9 cellular contexts compared by ENCODE assay signal in the genomic region with DNA sequence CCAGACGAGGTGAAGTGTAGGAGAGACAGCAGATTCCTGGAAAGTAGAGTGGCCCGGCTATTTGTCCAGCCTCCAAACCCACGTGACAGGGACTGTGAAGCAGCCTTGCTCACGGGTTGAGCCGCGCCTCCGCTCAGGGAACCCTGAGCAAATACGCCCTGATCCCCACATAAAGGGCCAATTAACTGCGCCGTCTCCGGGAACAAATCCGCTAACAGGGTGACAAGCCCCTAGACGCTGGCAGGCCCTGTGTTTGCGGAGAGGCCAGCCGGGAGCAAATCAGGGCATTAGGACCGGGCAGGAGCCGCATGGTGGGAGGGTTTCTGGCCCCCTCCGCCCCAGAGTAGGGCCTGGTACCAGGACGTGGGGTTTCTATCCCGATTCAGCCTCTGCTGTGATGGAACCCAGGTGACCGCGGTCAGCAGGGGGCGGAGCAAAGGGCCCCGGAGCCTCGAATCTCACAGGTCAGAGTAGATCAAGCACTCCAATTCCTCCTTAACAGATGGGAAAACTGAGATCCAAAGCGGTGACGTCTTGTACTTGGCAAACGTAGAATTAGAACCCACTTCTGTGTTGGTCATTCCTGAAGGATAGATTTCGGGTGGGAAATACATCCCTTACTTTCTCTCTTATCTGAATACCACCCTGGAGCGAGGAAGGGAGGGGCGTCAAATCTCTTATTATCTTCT. TPM values are rescaled to one million over a fixed set of nuclear protein-coding genes. Genes with fewer than 3 reads are reported as not detected.
DNase-seq lines count a peak whose midpoint lies in the region; ATAC-seq and TF ChIP-seq lines count a peak whose summit lies in the region.
"Had no signal": no experiment of that assay in that cellular context is flagged by ENCODE, and none has a peak within 500 bp of the region (broad histone marks: within the 10 kb centered on the region; RNA-seq: fewer than 3 reads in every experiment).

No MANE protein-coding gene starts in this region.

- no peak overlapping the region for H3K9ac ChIP-seq in iPS-18a (ENCODE audit: low read length)
- H3K9ac ChIP-seq in smooth muscle cell (ENCODE audit: low read depth), result no peak overlapping the region
- no peak overlapping the region for H3K9ac ChIP-seq in Karpas-422 (ENCODE audit: low read length)

- H3K9me3 Mint-ChIP-seq in HFFc6, result no peaks in the 10 kb centered on the region

- peaks cover 19% of the 10 kb centered on the region for H3K4me1 Mint-ChIP-seq in HFFc6 (ENCODE audit: low read depth)

- no peak overlapping the region for H3K27ac Mint-ChIP-seq in HFFc6

- TF ChIP-seq CTCF in HFFc6 (IDR thresholded peaks at IDR 0.05) (no peak), smooth muscle cell (IDR thresholded peaks at IDR 0.05; ENCODE audit: borderline replicate concordance, insufficient read depth, poor library complexity, severe bottlenecking) (no peak)

- H3K27ac ChIP-seq in iPS-18a (ENCODE audit: low read length), result no peak overlapping the region
- H3K27ac ChIP-seq in smooth muscle cell (ENCODE audit: low read depth), result no peak overlapping the region
- H3K27ac ChIP-seq in Karpas-422 (ENCODE audit: low read length), result no peak overlapping the region

- no peaks in the 10 kb centered on the region for H3F3A ChIP-seq in smooth muscle cell (ENCODE audit: low read depth)

- H3K9me3 ChIP-seq in iPS-18a (ENCODE audit: control insufficient read depth, low read depth, low read length) (no peaks in the 10 kb centered on the region), smooth muscle cell (replicated peaks; ENCODE audit: low read depth) (no peaks in the 10 kb centered on the region), Karpas-422 (ENCODE audit: low read length) (no peaks in the 10 kb centered on the region)

- H3K79me2 ChIP-seq in smooth muscle cell (ENCODE audit: low read depth) (no peaks in the 10 kb centered on the region), Karpas-422 (ENCODE audit: low read length) (no peaks in the 10 kb centered on the region)

- H3K4me1 ChIP-seq in iPS-18a (ENCODE audit: control insufficient read depth, low read depth, low read length) (peaks cover 7% of the 10 kb centered on the region), smooth muscle cell (ENCODE audit: low read depth) (peaks cover 28% of the 10 kb centered on the region), Karpas-422 (ENCODE audit: low read length) (no peaks in the 10 kb centered on the region)

- peak overlapping the region; percentile 38 for H3K4me3 Mint-ChIP-seq in HFFc6

- ATAC-seq in HG02981 (IDR thresholded peaks at IDR 0.05; ENCODE audit: unreplicated experiment) (no peak), HG03571 (IDR thresholded peaks at IDR 0.05; ENCODE audit: unreplicated experiment) (no peak), GM18517 (IDR thresholded peaks at IDR 0.05; ENCODE audit: unreplicated experiment) (no peak)

- DNase-seq in HFFc6 (peak; percentile 21), astrocyte of the hippocampus (ENCODE audit: low read depth, low spot score) (peak; percentile 46), smooth muscle cell (lab: John Stamatoyannopoulos, UW; ENCODE audit: unreplicated experiment) (no peak), Karpas-422 (no peak)
- DNase-seq: NCI-H2107 had no signal

- no peak overlapping the region for H2AFZ ChIP-seq in smooth muscle cell (ENCODE audit: low read depth)
- H2AFZ ChIP-seq in Karpas-422 (ENCODE audit: low read length), result no peak overlapping the region

- H4K20me1 ChIP-seq in smooth muscle cell (ENCODE audit: low read depth), result no peaks in the 10 kb centered on the region
- H4K20me1 ChIP-seq in Karpas-422 (ENCODE audit: insufficient read depth, low read depth, low read length), result no peaks in the 10 kb centered on the region

- H3K27me3 Mint-ChIP-seq in HFFc6 (ENCODE audit: insufficient read depth), result peaks cover 53% of the 10 kb centered on the region

- peak overlapping the region; percentile 71 for H3K4me2 ChIP-seq in smooth muscle cell
- no peak overlapping the region for H3K4me2 ChIP-seq in Karpas-422 (ENCODE audit: low read depth, low read length, poor library complexity, severe bottlenecking)

- H3K9me2 ChIP-seq in Karpas-422 (replicated peaks; ENCODE audit: insufficient read depth, low read length), result no peaks in the 10 kb centered on the region

- no peaks in the 10 kb centered on the region for H3K36me3 ChIP-seq in iPS-18a (ENCODE audit: control insufficient read depth, low read depth, low read length)
- no peaks in the 10 kb centered on the region for H3K36me3 ChIP-seq in smooth muscle cell (ENCODE audit: low read depth)
- H3K36me3 ChIP-seq in Karpas-422 (ENCODE audit: insufficient read depth, low read length), result no peaks in the 10 kb centered on the region

- peaks cover 93% of the 10 kb centered on the region for H3K27me3 ChIP-seq in iPS-18a (ENCODE audit: control insufficient read depth, insufficient read depth, low read length)
- H3K27me3 ChIP-seq in smooth muscle cell (ENCODE audit: low read depth), result peaks cover 100% of the 10 kb centered on the region
- no peaks in the 10 kb centered on the region for H3K27me3 ChIP-seq in Karpas-422 (ENCODE audit: low read length)

- H3K4me3 ChIP-seq in iPS-18a (ENCODE audit: low read length) (peak overlapping the region; percentile 18), smooth muscle cell (peak overlapping the region; percentile 10), Karpas-422 (ENCODE audit: low read length) (no peak overlapping the region)

- 11% methylated on average over 31 of the region's 31 CpGs for WGBS in smooth muscle cell (ENCODE audit: low lambda C conversion rate)

- H3K36me3 Mint-ChIP-seq in HFFc6 (ENCODE audit: low read depth), result no peaks in the 10 kb centered on the region

RNA-seq across cellular contexts. Expression of a gene that starts 2.0 kb away (rescaled TPM):
- 1 to 10 TPM; 1.9 to 3.3 (median 2.6) TPM for total RNA-seq in HFFc6 (2021; fragmentation: NEBNext Ultra II Directional; extraction: Animal tissue kit (Norgen Biotek cat#: 25700))
- total RNA-seq in smooth muscle cell, result 8.9 and 10.4 TPM in 2 replicates
- polyA plus RNA-seq in smooth muscle cell, result 10.8 and 12.8 TPM in 2 replicates
- 6.6 and 13.8 TPM in 2 replicates for total RNA-seq in Karpas-422 (2014; rRNA removed; shearing (Covaris generic); ENCODE audit: low replicate concordance)

RNA-seq across cellular contexts. Expression of a gene that starts 34.4 kb away (rescaled TPM):
- total RNA-seq in HFFc6 (2021; fragmentation: NEBNext Ultra II Directional; extraction: Animal tissue kit (Norgen Biotek cat#: 25700)), result under 1 TPM; 0.46 to 0.63 (median 0.56) TPM
- not detected in 2 replicates for total RNA-seq in smooth muscle cell
- 0.06 and 0.40 TPM in 2 replicates for polyA plus RNA-seq in smooth muscle cell
- not detected in 2 replicates for total RNA-seq in Karpas-422 (2014; rRNA removed; shearing (Covaris generic); ENCODE audit: low replicate concordance)

RNA-seq across cellular contexts. Expression of a gene that starts 55.8 kb away (rescaled TPM):
- not detected for total RNA-seq in HFFc6 (2021; fragmentation: NEBNext Ultra II Directional; extraction: Animal tissue kit (Norgen Biotek cat#: 25700))
- total RNA-seq in smooth muscle cell, result not detected in 2 replicates
- not detected in 2 replicates for polyA plus RNA-seq in smooth muscle cell
- not detected in 2 replicates for total RNA-seq in Karpas-422 (2014; rRNA removed; shearing (Covaris generic); ENCODE audit: low replicate concordance)

Comparison
In these comparisons a context has a peak if more than half of its experiments do, and no peak if none do; other contexts are left out.
1. DNase-seq: peak in HFFc6 (single experiment) and astrocyte of the hippocampus (single experiment); none in smooth muscle cell (single experiment) and Karpas-422 (single experiment).